ENCODE assay signal across 27 cellular contexts in genomic region chr1:80202118-80202517, GRCh38.
"Had no signal": no experiment of that assay in that cellular context is flagged by ENCODE, and none has a peak within 500 bp of the region (broad histone marks: within the 10 kb centered on the region; RNA-seq: fewer than 3 reads in every experiment).

No MANE protein-coding gene starts in this region.

- H3K36me3 ChIP-seq: left lung, lower lobe of right lung, ovary, right atrium auricular region, right lobe of liver, suprapubic skin, thoracic aorta, tibial artery, upper lobe of right lung had no signal

- ATAC-seq: left colon; left lung; lower lobe of right lung; mucosa of descending colon; naive thymus-derived CD4-positive, alpha-beta T cell; natural killer cell treated with Interleukin-12 subunit alpha and Interleukin-12 subunit beta and Interleukin-15 and Interleukin-18, amount 100 ng/mL, for 72 hours; stimulated activated naive CD8-positive, alpha-beta T cell treated with anti-CD3 and anti-CD28 coated beads, Interleukin-15, Interleukin-2, amounts not matched to agents 100 U/mL and 50 U/mL, for 24 hours; upper lobe of right lung had no signal

- DNase-seq: hypothalamus; immature natural killer cell; kidney; left colon; left lung; lower lobe of right lung; mammary epithelial cell; midbrain; mucosa of descending colon; naive thymus-derived CD4-positive, alpha-beta T cell; ovary; right lobe of liver; stimulated activated CD4-positive, alpha-beta T cell treated with anti-CD3 and anti-CD28 coated beads, Interleukin-12 subunit alpha, Interleukin-12 subunit beta, amount 100 ng/mL, for 4 hours; stimulated activated CD4-positive, alpha-beta T cell treated with anti-CD3 and anti-CD28 coated beads, Interleukin-15, amount 100 ng/mL, for 24 hours; stimulated activated CD4-positive, alpha-beta T cell treated with anti-CD3 and anti-CD28 coated beads, Interleukin-2, amount 100 ng/mL, for 24 hours; stimulated activated CD4-positive, alpha-beta T cell treated with anti-CD3 and anti-CD28 coated beads, Interleukin-4, amount 100 ng/mL, for 1 hour; stimulated activated naive B cell treated with anti-CD40 and anti-IgM and Interleukin-4, amounts not matched to agents 10 μg/mL and 1 μg/mL and 100 μg/mL, for 72 hours; stimulated activated naive CD8-positive, alpha-beta T cell treated with anti-CD3 and anti-CD28 coated beads, Interleukin-15, Interleukin-2, amounts not matched to agents 100 U/mL and 50 U/mL, for 24 hours; tibial artery; trophoblast cell; upper lobe of right lung had no signal

- H3K27me3 ChIP-seq: left lung, ovary, right atrium auricular region, right lobe of liver, suprapubic skin, tibial artery, upper lobe of right lung had no signal

- H3K9me3 ChIP-seq: left lung, lower lobe of right lung, mucosa of descending colon, ovary, right lobe of liver, suprapubic skin, thoracic aorta, tibial artery, upper lobe of right lung had no signal

- H3K27ac ChIP-seq: left lung, lower lobe of right lung, ovary, right atrium auricular region, right lobe of liver, suprapubic skin, thoracic aorta, tibial artery, upper lobe of right lung had no signal

- H3K4me3 ChIP-seq: left lung, lower lobe of right lung, mucosa of descending colon, ovary, right atrium auricular region, right lobe of liver, suprapubic skin, thoracic aorta, tibial artery, upper lobe of right lung had no signal

- H3K4me1 ChIP-seq: left lung, lower lobe of right lung, right lobe of liver, suprapubic skin, tibial artery, upper lobe of right lung had no signal

- FAIRE-seq: islet of Langerhans, kidney, urothelium cell line had no signal
